Comparison of ENCODE assay signal across 16 cellular contexts in the genomic region with DNA sequence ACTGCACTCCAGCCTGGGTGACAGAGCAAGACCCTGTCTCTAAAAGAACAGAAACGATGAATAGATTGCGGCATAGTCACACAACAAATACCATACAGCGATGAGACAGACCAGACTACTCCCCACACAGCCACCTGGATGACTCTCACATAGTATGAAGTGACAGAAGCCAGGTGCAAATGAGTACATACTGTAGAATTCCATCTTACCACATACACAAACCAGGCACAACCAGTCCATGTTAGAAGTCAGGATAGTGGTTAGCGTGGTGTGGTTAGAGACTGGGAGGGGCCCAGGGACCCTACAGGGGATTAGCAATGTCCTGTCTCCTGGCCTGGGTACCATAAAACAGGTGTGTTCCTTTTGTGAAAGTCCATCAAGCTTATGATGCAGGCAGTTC. TPM values are rescaled to one million over a fixed set of nuclear protein-coding genes. Genes with fewer than 3 reads are reported as not detected.
A peak's percentile ranks its signal among the peaks of the same experiment; 100 is the strongest.
DNase-seq lines count a peak whose midpoint lies in the region; ATAC-seq and TF ChIP-seq lines count a peak whose summit lies in the region.
"Had no signal": no experiment of that assay in that cellular context is flagged by ENCODE, and none has a peak within 500 bp of the region (broad histone marks: within the 10 kb centered on the region; RNA-seq: fewer than 3 reads in every experiment).

No MANE protein-coding gene starts in this region.

- H3K9me3 Mint-ChIP-seq in endodermal cell, result peaks cover 6% of the 10 kb centered on the region
- H3K9me3 Mint-ChIP-seq: CD8-positive, alpha-beta T cell had no signal

- peak; percentile 17 for DNase-seq in activated CD4-positive, CD25-positive, alpha-beta regulatory T cell treated with anti-CD3 and anti-CD28 coated beads, Interleukin-2, amount 50 U/mL, for 72 hours
- peak; percentile 63 for DNase-seq in Jurkat, Clone E6-1 (ENCODE audit: low read depth, low spot score)
- DNase-seq in endodermal cell, result peak; percentile 23
- peak; percentile 10 for DNase-seq in posterior vena cava (ENCODE audit: low spot score)
- no peak for DNase-seq in ACHN
- no peak for DNase-seq in activated CD4-positive, alpha-beta T cell treated with anti-CD3 and anti-CD28 coated beads, Interleukin-2, amount 50 U/mL, for 4 hours
- DNase-seq: CD8-positive, alpha-beta T cell; EL; HFFc6; MG63; NCI-H1092 treated with DMSO at 0.1 percent for 48 hours; NCI-H69; SHP77 had no signal

- intact Hi-C loops in posterior vena cava (cut with DNase I), result no loop called here

- in situ Hi-C loops in ACHN (cut with HindIII; ENCODE audit: low pct_ligation_motif_present, low pct_unique_long_range_greater_than_20kb, low sequenced_read_pairs), result no loop called here

- ATAC-seq in activated CD4-positive, CD25-positive, alpha-beta regulatory T cell treated with anti-CD3 and anti-CD28 coated beads, Interleukin-2, amount 50 U/mL, for 24 hours, result no peak
- no peak for ATAC-seq in GM21529 (IDR thresholded peaks at IDR 0.05; ENCODE audit: unreplicated experiment)
- ATAC-seq: CD8-positive, alpha-beta T cell had no signal

- peaks cover 14% of the 10 kb centered on the region for H3K36me3 ChIP-seq in endodermal cell (ENCODE audit: control insufficient read depth, insufficient read depth, low read length)
- H3K36me3 ChIP-seq: BLaER1, MG63 had no signal

- no peak for TF ChIP-seq CTCF in endodermal cell (conservative IDR thresholded peaks at IDR 0.05)

- H3K27ac Mint-ChIP-seq in endodermal cell, result no peak overlapping the region
- H3K27ac Mint-ChIP-seq: CD8-positive, alpha-beta T cell; HFFc6 had no signal

- no peak overlapping the region for H3K27ac ChIP-seq in endodermal cell (ENCODE audit: low read depth, low read length)
- H3K27ac ChIP-seq: BLaER1 had no signal

- no peak overlapping the region for H3K9ac ChIP-seq in endodermal cell (ENCODE audit: extremely low read depth, low read length, poor library complexity, severe bottlenecking)
- H3K9ac ChIP-seq: BLaER1 had no signal

- no peaks in the 10 kb centered on the region for H3K9me3 ChIP-seq in endodermal cell (ENCODE audit: control insufficient read depth, low read length)

- no peak overlapping the region for H3K4me3 ChIP-seq in Jurkat, Clone E6-1 (ENCODE audit: low read length)
- H3K4me3 ChIP-seq in endodermal cell (ENCODE audit: low read length), result no peak overlapping the region
- H3K4me3 ChIP-seq: BLaER1, MG63 had no signal

- no peaks in the 10 kb centered on the region for H3K4me1 ChIP-seq in endodermal cell (ENCODE audit: control insufficient read depth, insufficient read depth, low read length)
- H3K4me1 ChIP-seq: BLaER1 had no signal

- WGBS in endodermal cell (ENCODE audit: insufficient coverage in 1 of 2, insufficient read length in 1 of 2), 2 experiments, result 100% methylated on average over 1 to 4 of the region's 4 CpGs

- no peaks in the 10 kb centered on the region for H3K27me3 ChIP-seq in endodermal cell (ENCODE audit: control insufficient read depth, insufficient read depth, low read length, poor library complexity, severe bottlenecking)
- H3K27me3 ChIP-seq: BLaER1, MG63 had no signal

- peaks cover 2% of the 10 kb centered on the region for H3K4me1 Mint-ChIP-seq in endodermal cell

- no peak overlapping the region for H3K4me3 Mint-ChIP-seq in endodermal cell
- H3K4me3 Mint-ChIP-seq: CD8-positive, alpha-beta T cell; HFFc6 had no signal

- peaks cover 20% of the 10 kb centered on the region for H3K36me3 Mint-ChIP-seq in endodermal cell (ENCODE audit: low read depth)
- H3K36me3 Mint-ChIP-seq: CD8-positive, alpha-beta T cell had no signal

- H3K27me3 Mint-ChIP-seq in endodermal cell (ENCODE audit: insufficient read depth), result no peaks in the 10 kb centered on the region

RNA-seq across cellular contexts. Expression of gene FAM222A, which starts 53.8 kb away (rescaled TPM):
- 3.4 TPM for polyA plus RNA-seq in Jurkat, Clone E6-1 (2012; ENCODE audit: insufficient read depth, insufficient read length)
- 10 to 100 TPM; 21.6 to 24.4 TPM for total RNA-seq in endodermal cell
- 8.7 TPM for polyA plus RNA-seq in endodermal cell (2013, experiment 1 of 2)
- polyA plus RNA-seq in endodermal cell (2013, experiment 2 of 2), result 8.7 TPM
- under 1 TPM; 0.62 to 0.79 TPM for total RNA-seq in posterior vena cava

Comparison
In these comparisons a context has a peak if more than half of its experiments do, and no peak if none do; other contexts are left out.
1. DNase-seq: peak in activated CD4-positive, CD25-positive, alpha-beta regulatory T cell treated with anti-CD3 and anti-CD28 coated beads, Interleukin-2, amount 50 U/mL, for 72 hours (single experiment), Jurkat, Clone E6-1 (single experiment), endodermal cell (single experiment) and posterior vena cava (single experiment); none in ACHN (single experiment) and activated CD4-positive, alpha-beta T cell treated with anti-CD3 and anti-CD28 coated beads, Interleukin-2, amount 50 U/mL, for 4 hours (0 of 2).
2. RNA of gene FAM222A, which starts 53.8 kb away (total RNA-seq): 21.6 to 24.4 TPM in endodermal cell; 0.62 to 0.79 TPM in posterior vena cava; every median in the first group is over 10 times any median in the second.